In genomic region chr4:166091146-166091545, GRCh38 we compare ENCODE assay signal across 20 cellular contexts.
DNase-seq lines count a peak whose midpoint lies in the region; ATAC-seq and TF ChIP-seq lines count a peak whose summit lies in the region.
"Had no signal": no experiment of that assay in that cellular context is flagged by ENCODE, and none has a peak within 500 bp of the region (broad histone marks: within the 10 kb centered on the region; RNA-seq: fewer than 3 reads in every experiment).

No MANE protein-coding gene starts in this region.

- H3K27me3 Mint-ChIP-seq in activated T-cell treated with anti-CD3 and anti-CD28 coated beads, Interleukin-2, amount 50 U/mL, for 4 hours (ENCODE audit: low read depth), result no peaks in the 10 kb centered on the region
- H3K27me3 Mint-ChIP-seq: CD4-positive, alpha-beta memory T cell; memory B cell had no signal

- ATAC-seq in activated T-cell treated with anti-CD3 and anti-CD28 coated beads, Interleukin-2, amount 50 U/mL, for 4 hours, result no peak
- ATAC-seq: Panc1; stimulated activated naive CD8-positive, alpha-beta T cell treated with anti-CD3 and anti-CD28 coated beads, Interleukin-15, Interleukin-2, amounts not matched to agents 100 U/mL and 50 U/mL, for 24 hours had no signal

- no peaks in the 10 kb centered on the region for H3K36me3 Mint-ChIP-seq in activated T-cell treated with anti-CD3 and anti-CD28 coated beads, Interleukin-2, amount 50 U/mL, for 4 hours (ENCODE audit: insufficient read depth)
- H3K36me3 Mint-ChIP-seq: CD4-positive, alpha-beta memory T cell; memory B cell had no signal

- TF ChIP-seq CTCF in astrocyte of the cerebellum (IDR thresholded peaks at IDR 0.05; ENCODE audit: low read depth, low read length, missing control alignments), result peak; percentile 12
- no peak for TF ChIP-seq CTCF in fibroblast of pulmonary artery (IDR thresholded peaks at IDR 0.05; ENCODE audit: low read length, missing control alignments)

- H3K4me3 Mint-ChIP-seq in activated T-cell treated with anti-CD3 and anti-CD28 coated beads, Interleukin-2, amount 50 U/mL, for 4 hours, result no peak overlapping the region
- H3K4me3 Mint-ChIP-seq: CD4-positive, alpha-beta memory T cell; memory B cell had no signal

- H3K4me1 Mint-ChIP-seq in activated T-cell treated with anti-CD3 and anti-CD28 coated beads, Interleukin-2, amount 50 U/mL, for 4 hours (ENCODE audit: low read depth), result no peaks in the 10 kb centered on the region
- H3K4me1 Mint-ChIP-seq: CD4-positive, alpha-beta memory T cell; memory B cell had no signal

- no peak overlapping the region for H3K4me3 ChIP-seq in astrocyte of the cerebellum (ENCODE audit: low read depth, low read length)
- H3K4me3 ChIP-seq in fibroblast of pulmonary artery (replicated peaks; ENCODE audit: low read depth, low read length), result no peak overlapping the region
- H3K4me3 ChIP-seq: cardiac muscle cell, GM12878, thyroid gland had no signal

- in situ Hi-C loops in G401 (cut with HindIII; ENCODE audit: low sequenced_read_pairs), result no loop called here
- in situ Hi-C loops in astrocyte of the cerebellum (cut with HindIII; ENCODE audit: low sequenced_read_pairs), result no loop called here

- DNase-seq in G401 (ENCODE audit: low spot score) (peak; percentile 53), NCI-H1417 treated with DMSO at 0.1 percent for 48 hours (lab: John Stamatoyannopoulos, UW) (peak; percentile 4), astrocyte of the cerebellum (ENCODE audit: low read depth) (no peak), fibroblast of pulmonary artery (ENCODE audit: low read depth) (peak; percentile 8), DMS153 treated with DMSO at 0.1 percent for 48 hours (lab: John Stamatoyannopoulos, UW; ENCODE audit: unreplicated experiment) (no peak)
- DNase-seq in stimulated activated CD4-positive, alpha-beta T cell treated with anti-CD3 and anti-CD28 coated beads, Interleukin-4, amount 100 ng/mL, for 4 hours, result no peak
- DNase-seq in activated T-cell treated with anti-CD3 and anti-CD28 coated beads, Interleukin-2, amount 50 U/mL, for 4 hours, result no peak
- DNase-seq: activated naive CD4-positive, alpha-beta T cell; activated T-cell treated with anti-CD3 and anti-CD28 coated beads, Interleukin-2, amount 50 U/mL, for 1 hour; DMS79; kidney; nucleus accumbens; stimulated activated CD4-positive, alpha-beta T cell treated with anti-CD3 and anti-CD28 coated beads, Interleukin-4, amount 100 ng/mL, for 1 hour; stimulated activated naive CD8-positive, alpha-beta T cell treated with anti-CD3 and anti-CD28 coated beads, Interleukin-15, Interleukin-2, amounts not matched to agents 100 U/mL and 50 U/mL, for 24 hours; thyroid gland had no signal

- no peaks in the 10 kb centered on the region for H3K9me3 Mint-ChIP-seq in activated T-cell treated with anti-CD3 and anti-CD28 coated beads, Interleukin-2, amount 50 U/mL, for 4 hours
- H3K9me3 Mint-ChIP-seq: CD4-positive, alpha-beta memory T cell; memory B cell had no signal

Comparison
In these comparisons a context has a peak if more than half of its experiments do, and no peak if none do; other contexts are left out.
1. DNase-seq: peak in G401 (single experiment), NCI-H1417 treated with DMSO at 0.1 percent for 48 hours (single experiment) and fibroblast of pulmonary artery (single experiment); none in astrocyte of the cerebellum (single experiment), DMS153 treated with DMSO at 0.1 percent for 48 hours (single experiment), stimulated activated CD4-positive, alpha-beta T cell treated with anti-CD3 and anti-CD28 coated beads, Interleukin-4, amount 100 ng/mL, for 4 hours (0 of 2) and activated T-cell treated with anti-CD3 and anti-CD28 coated beads, Interleukin-2, amount 50 U/mL, for 4 hours (single experiment).